1 cellular context compared by ENCODE assay signal in the genomic region with DNA sequence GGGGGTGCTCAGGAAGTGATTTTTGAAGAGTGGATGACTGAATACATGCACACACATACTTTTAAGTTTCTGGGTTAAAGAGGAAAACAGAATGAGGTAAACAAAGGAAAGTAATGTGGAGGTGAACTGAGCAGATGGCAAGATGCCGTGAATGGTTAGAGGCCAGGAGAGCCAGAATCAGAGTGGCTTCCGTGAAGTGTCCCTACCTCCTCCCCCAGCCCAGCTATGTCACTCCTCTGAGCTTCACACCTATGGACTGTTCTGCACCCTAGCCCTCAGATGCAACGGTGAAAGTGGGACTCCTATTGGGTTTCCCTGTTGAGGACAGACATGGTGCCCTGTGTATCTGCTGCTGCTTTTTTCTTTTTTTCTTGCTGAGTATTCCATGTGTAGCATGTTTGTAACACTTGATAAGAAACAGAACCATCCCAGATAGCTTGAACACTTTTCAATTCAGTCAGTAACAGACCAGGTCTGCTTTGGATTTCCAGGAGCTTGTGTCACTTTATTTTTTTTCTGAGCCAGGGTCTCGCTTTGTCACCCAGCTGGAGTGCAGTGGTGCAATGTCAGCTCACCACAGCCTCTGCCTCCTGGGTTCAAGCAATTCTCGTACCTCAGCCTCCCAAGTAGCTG.
TF ChIP-seq lines count a peak whose summit lies in the region.

No MANE protein-coding gene starts in this region.

TF ChIP-seq in GM12878, 131 proteins besides CTCF, POLR2A, EP300 and RAD21:
- TF ChIP-seq, protein P1, sequence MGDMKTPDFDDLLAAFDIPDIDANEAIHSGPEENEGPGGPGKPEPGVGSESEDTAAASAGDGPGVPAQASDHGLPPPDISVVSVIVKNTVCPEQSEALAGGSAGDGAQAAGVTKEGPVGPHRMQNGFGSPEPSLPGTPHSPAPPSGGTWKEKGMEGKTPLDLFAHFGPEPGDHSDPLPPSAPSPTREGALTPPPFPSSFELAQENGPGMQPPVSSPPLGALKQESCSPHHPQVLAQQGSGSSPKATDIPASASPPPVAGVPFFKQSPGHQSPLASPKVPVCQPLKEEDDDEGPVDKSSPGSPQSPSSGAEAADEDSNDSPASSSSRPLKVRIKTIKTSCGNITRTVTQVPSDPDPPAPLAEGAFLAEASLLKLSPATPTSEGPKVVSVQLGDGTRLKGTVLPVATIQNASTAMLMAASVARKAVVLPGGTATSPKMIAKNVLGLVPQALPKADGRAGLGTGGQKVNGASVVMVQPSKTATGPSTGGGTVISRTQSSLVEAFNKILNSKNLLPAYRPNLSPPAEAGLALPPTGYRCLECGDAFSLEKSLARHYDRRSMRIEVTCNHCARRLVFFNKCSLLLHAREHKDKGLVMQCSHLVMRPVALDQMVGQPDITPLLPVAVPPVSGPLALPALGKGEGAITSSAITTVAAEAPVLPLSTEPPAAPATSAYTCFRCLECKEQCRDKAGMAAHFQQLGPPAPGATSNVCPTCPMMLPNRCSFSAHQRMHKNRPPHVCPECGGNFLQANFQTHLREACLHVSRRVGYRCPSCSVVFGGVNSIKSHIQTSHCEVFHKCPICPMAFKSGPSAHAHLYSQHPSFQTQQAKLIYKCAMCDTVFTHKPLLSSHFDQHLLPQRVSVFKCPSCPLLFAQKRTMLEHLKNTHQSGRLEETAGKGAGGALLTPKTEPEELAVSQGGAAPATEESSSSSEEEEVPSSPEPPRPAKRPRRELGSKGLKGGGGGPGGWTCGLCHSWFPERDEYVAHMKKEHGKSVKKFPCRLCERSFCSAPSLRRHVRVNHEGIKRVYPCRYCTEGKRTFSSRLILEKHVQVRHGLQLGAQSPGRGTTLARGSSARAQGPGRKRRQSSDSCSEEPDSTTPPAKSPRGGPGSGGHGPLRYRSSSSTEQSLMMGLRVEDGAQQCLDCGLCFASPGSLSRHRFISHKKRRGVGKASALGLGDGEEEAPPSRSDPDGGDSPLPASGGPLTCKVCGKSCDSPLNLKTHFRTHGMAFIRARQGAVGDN (IDR thresholded peaks at IDR 0.05), result no peak
- TF ChIP-seq DPF2 (IDR thresholded peaks at IDR 0.05), result no peak
- no peak for TF ChIP-seq RAD51 (IDR thresholded peaks at IDR 0.05)
- no peak for TF ChIP-seq ELK1 (IDR thresholded peaks at IDR 0.05; ENCODE audit: low read depth, low read length)
- TF ChIP-seq CREB1 (IDR thresholded peaks at IDR 0.05; ENCODE audit: low read depth), result no peak
- TF ChIP-seq, protein P2, sequence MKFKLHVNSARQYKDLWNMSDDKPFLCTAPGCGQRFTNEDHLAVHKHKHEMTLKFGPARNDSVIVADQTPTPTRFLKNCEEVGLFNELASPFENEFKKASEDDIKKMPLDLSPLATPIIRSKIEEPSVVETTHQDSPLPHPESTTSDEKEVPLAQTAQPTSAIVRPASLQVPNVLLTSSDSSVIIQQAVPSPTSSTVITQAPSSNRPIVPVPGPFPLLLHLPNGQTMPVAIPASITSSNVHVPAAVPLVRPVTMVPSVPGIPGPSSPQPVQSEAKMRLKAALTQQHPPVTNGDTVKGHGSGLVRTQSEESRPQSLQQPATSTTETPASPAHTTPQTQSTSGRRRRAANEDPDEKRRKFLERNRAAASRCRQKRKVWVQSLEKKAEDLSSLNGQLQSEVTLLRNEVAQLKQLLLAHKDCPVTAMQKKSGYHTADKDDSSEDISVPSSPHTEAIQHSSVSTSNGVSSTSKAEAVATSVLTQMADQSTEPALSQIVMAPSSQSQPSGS (IDR thresholded peaks at IDR 0.05; ENCODE audit: low read length), result no peak
- no peak for TF ChIP-seq EGR1 (IDR thresholded peaks at IDR 0.05; ENCODE audit: borderline replicate concordance in 1 of 2, low read depth in 2 of 2, low read length in 2 of 2)
- no peak for TF ChIP-seq E2F4 (IDR thresholded peaks at IDR 0.05; ENCODE audit: low read depth, low read length)
- TF ChIP-seq, protein P3, sequence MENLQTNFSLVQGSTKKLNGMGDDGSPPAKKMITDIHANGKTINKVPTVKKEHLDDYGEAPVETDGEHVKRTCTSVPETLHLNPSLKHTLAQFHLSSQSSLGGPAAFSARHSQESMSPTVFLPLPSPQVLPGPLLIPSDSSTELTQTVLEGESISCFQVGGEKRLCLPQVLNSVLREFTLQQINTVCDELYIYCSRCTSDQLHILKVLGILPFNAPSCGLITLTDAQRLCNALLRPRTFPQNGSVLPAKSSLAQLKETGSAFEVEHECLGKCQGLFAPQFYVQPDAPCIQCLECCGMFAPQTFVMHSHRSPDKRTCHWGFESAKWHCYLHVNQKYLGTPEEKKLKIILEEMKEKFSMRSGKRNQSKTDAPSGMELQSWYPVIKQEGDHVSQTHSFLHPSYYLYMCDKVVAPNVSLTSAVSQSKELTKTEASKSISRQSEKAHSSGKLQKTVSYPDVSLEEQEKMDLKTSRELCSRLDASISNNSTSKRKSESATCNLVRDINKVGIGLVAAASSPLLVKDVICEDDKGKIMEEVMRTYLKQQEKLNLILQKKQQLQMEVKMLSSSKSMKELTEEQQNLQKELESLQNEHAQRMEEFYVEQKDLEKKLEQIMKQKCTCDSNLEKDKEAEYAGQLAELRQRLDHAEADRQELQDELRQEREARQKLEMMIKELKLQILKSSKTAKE (IDR thresholded peaks at IDR 0.05; ENCODE audit: low read depth, poor library complexity, severe bottlenecking), result peak; percentile 14
- TF ChIP-seq PRDM15 (CRISPR knock-in tag; IDR thresholded peaks at IDR 0.05), result no peak
- no peak for TF ChIP-seq PKNOX1 (IDR thresholded peaks at IDR 0.05)
- no peak for TF ChIP-seq CEBPZ (IDR thresholded peaks at IDR 0.05; ENCODE audit: low read depth, low read length)
- TF ChIP-seq IRF4 (IDR thresholded peaks at IDR 0.05; ENCODE audit: low read depth, low read length), result no peak
- TF ChIP-seq SP1 (IDR thresholded peaks at IDR 0.05; ENCODE audit: low read depth, low read length), result peak; percentile 2
- no peak for TF ChIP-seq MYC (IDR thresholded peaks at IDR 0.05; ENCODE audit: insufficient read depth, insufficient read length, insufficient replicate concordance, low read length, severe bottlenecking)
- TF ChIP-seq MEF2B (IDR thresholded peaks at IDR 0.05; ENCODE audit: partially characterized antibody, poor library complexity, severe bottlenecking), result peak; percentile 3
- TF ChIP-seq SMAD1 (IDR thresholded peaks at IDR 0.05; ENCODE audit: low read depth, partially characterized antibody), result no peak
- TF ChIP-seq PML (IDR thresholded peaks at IDR 0.05; ENCODE audit: low read length), result 0 out of 2 replicates have a peak, but pooled peaks have one; percentile 20
- no peak for TF ChIP-seq CHD1 (IDR thresholded peaks at IDR 0.05; ENCODE audit: low read depth, low read length)
